In the genomic region with DNA sequence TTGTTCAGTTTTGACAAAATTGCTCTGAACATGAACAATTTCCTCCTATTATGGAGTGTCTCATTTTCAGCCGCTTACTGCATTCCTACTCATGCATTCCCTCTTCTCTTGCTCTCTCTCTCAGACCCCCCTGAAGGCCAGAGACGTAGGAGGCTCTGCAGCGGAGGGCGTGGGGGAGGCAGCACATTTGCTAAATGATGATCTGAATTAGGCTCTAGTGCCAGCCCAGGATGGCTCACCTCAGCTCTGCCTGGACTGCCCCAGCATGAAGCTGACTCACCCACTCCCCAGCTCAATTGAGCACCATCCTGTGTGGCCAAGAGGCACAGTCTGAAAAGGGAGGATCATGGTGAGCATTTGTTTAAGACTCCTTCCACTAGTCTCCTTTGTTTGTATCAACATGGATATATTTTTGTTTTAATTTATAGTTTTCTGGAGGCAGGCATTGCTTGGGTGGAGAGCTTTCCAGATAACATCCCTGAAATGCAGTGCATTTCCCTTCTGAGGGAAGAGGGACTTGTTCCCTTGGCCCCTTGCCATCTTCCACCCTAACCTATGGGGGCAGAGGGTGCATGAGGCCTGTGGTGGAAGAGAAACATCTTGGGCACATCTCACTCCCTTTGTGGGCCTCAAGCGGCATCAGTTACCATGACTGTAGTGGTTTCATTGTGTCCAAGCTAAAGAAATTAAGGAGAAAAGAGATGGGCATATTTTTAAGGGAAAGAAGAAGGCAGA, we compare ENCODE assay signal across 9 cellular contexts.
DNase-seq lines count a peak whose midpoint lies in the region; ATAC-seq and TF ChIP-seq lines count a peak whose summit lies in the region.
"Had no signal": no experiment of that assay in that cellular context is flagged by ENCODE, and none has a peak within 500 bp of the region (broad histone marks: within the 10 kb centered on the region; RNA-seq: fewer than 3 reads in every experiment).

No MANE protein-coding gene starts in this region.

- DNase-seq in GM04503 (ENCODE audit: low read depth) (peak; percentile 55), NCI-H2227 treated with DMSO at 0.1 percent for 48 hours (lab: John Stamatoyannopoulos, UW) (peak; percentile 92), epithelial cell of esophagus (ENCODE audit: low read depth) (peak; percentile 86), posterior cingulate gyrus (peak in 7 of 10 donors; percentile 13 to 91 (median 41)), MV-4-11 (lab: John Stamatoyannopoulos, UW) (no peak), T-helper 2 cell (no peak)
- DNase-seq: NCI-H1105 had no signal

- ATAC-seq in HG03432 (IDR thresholded peaks at IDR 0.05; ENCODE audit: unreplicated experiment) (no peak), GM18519 (IDR thresholded peaks at IDR 0.05; ENCODE audit: low FRiP score, unreplicated experiment) (no peak)

- intact Hi-C loops in posterior cingulate gyrus (cut with DNase I), result loop anchor here (10.0 kb wide), 1 partner anchor 378 kb away; no protein-coding TSS in a partner anchor

- no peak overlapping the region for H3K4me3 ChIP-seq in epithelial cell of esophagus (ENCODE audit: low read length)

- no peak for TF ChIP-seq CTCF in epithelial cell of esophagus (IDR thresholded peaks at IDR 0.05; ENCODE audit: insufficient read depth, low read depth, low read length, missing control alignments)

Comparison
In these comparisons a context has a peak if more than half of its experiments do, and no peak if none do; other contexts are left out.
1. DNase-seq: peak in GM04503 (single experiment), NCI-H2227 treated with DMSO at 0.1 percent for 48 hours (single experiment), epithelial cell of esophagus (single experiment) and posterior cingulate gyrus (7 of 10); none in MV-4-11 (single experiment) and T-helper 2 cell (0 of 5).